Comparison of ENCODE assay signal across 8 cellular contexts in the genomic region with DNA sequence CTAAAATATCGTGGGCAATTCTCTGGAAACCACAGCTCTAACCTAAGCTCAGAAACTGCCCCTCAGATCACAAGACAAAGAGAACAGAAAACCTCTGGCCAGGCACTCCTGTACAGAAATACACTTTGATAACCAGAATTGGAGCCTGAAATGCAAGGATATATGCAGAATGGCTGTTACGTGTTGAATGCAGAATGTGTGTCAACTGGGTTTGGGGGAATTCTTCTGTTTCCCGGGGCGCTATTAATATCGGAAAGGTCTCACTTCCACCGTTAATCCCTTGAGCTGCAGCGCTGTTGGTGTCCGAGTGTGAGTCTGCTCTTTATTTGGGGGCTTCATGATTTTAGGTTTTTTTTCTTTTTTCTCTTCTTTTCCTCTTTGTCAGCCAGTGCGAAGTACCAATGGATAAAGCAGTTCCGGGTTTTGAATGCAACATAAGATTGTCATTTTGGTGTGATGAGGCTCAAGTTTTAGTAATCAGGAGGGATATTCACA. TPM values are rescaled to one million over a fixed set of nuclear protein-coding genes. Genes with fewer than 3 reads are reported as not detected.
A peak's percentile ranks its signal among the peaks of the same experiment; 100 is the strongest.
DNase-seq lines count a peak whose midpoint lies in the region; ATAC-seq and TF ChIP-seq lines count a peak whose summit lies in the region.

No MANE protein-coding gene starts in this region.

- H3K27ac ChIP-seq in BLaER1 (peak overlapping the region; percentile 94), layer of hippocampus (ENCODE audit: low read depth, low read length) (peak overlapping the region; percentile 90), testis (peak overlapping the region; percentile 96 to 97)

- intact Hi-C loops in testis (cut with DNase I; ENCODE audit: low total_unique reads), result no loop called here

- 0 to 1% methylated on average over 10 of the region's 10 CpGs for WGBS in testis, 2 donors

- TF ChIP-seq POLR2A in testis (IDR thresholded peaks at IDR 0.05), result no peak

- TF ChIP-seq CTCF in testis (IDR thresholded peaks at IDR 0.05), result no peak

- H3K4me3 ChIP-seq in BLaER1 (peak overlapping the region; percentile 84), testis (peak overlapping the region; percentile 75 to 99)

- H3K27me3 ChIP-seq in BLaER1 (no peaks in the 10 kb centered on the region), layer of hippocampus (ENCODE audit: control insufficient read depth, insufficient read depth, low read length) (no peaks in the 10 kb centered on the region), testis (no peaks in the 10 kb centered on the region)

- H3K9me3 ChIP-seq in BLaER1 (peaks cover 19% of the 10 kb centered on the region), testis (no peaks in the 10 kb centered on the region)

- DNase-seq in HT-29 (ENCODE audit: low spot score), result peak; percentile 48
- DNase-seq in amniotic epithelial cell (ENCODE audit: low read depth), result peak; percentile 29
- DNase-seq in testis, result no peak
- no peak for DNase-seq in DMS 273 treated with DMSO at 0.1 percent for 48 hours (lab: John Stamatoyannopoulos, UW)
- DNase-seq in activated CD4-positive, alpha-beta T cell treated with anti-CD3 and anti-CD28 coated beads for 1 hour, result no peak

- peak overlapping the region; percentile 88 for H3K4me2 ChIP-seq in BLaER1

- H3K36me3 ChIP-seq in BLaER1 (peaks cover 21% of the 10 kb centered on the region), testis (ENCODE audit: low read depth, missing control alignments) (no peaks in the 10 kb centered on the region)

- peaks cover 62% of the 10 kb centered on the region for H4K20me1 ChIP-seq in BLaER1

- peak overlapping the region; percentile 86 for H3K9ac ChIP-seq in BLaER1

- ATAC-seq in GM18867 (IDR thresholded peaks at IDR 0.05; ENCODE audit: unreplicated experiment), result peak; percentile 5

- H3K4me1 ChIP-seq in BLaER1, result peaks cover 28% of the 10 kb centered on the region
- peaks cover 20% of the 10 kb centered on the region for H3K4me1 ChIP-seq in testis

RNA-seq across cellular contexts. Expression of a gene that starts 1.2 kb away (rescaled TPM):
- 31.3 and 33.4 TPM in 2 replicates for total RNA-seq in HT-29 (2014; rRNA removed; shearing (Covaris generic))
- 10 to 100 TPM; 48.1 to 63.7 TPM for total RNA-seq in testis
- polyA plus RNA-seq in testis (ENCODE audit: insufficient read depth, low read depth, low replicate concordance), result 16.9 TPM

Comparison
In these comparisons a context has a peak if more than half of its experiments do, and no peak if none do; other contexts are left out.
1. DNase-seq: peak in HT-29 (single experiment) and amniotic epithelial cell (single experiment); none in testis (single experiment), DMS 273 treated with DMSO at 0.1 percent for 48 hours (single experiment) and activated CD4-positive, alpha-beta T cell treated with anti-CD3 and anti-CD28 coated beads for 1 hour (single experiment).
2. Peak in every context shown above with its lines, with median percentiles within 50 percentile points of each other: H3K27ac ChIP-seq.